14 cellular contexts compared by ENCODE assay signal in genomic region chr18:8835556-8835955, GRCh38.
A peak's percentile ranks its signal among the peaks of the same experiment; 100 is the strongest.
DNase-seq lines count a peak whose midpoint lies in the region; ATAC-seq and TF ChIP-seq lines count a peak whose summit lies in the region.
"Had no signal": no experiment of that assay in that cellular context is flagged by ENCODE, and none has a peak within 500 bp of the region (broad histone marks: within the 10 kb centered on the region; RNA-seq: fewer than 3 reads in every experiment).

No MANE protein-coding gene starts in this region.

- TF ChIP-seq CTCF in PC-3 (conservative IDR thresholded peaks at IDR 0.05; ENCODE audit: low read depth, low read length) (no peak), fibroblast of mammary gland (conservative IDR thresholded peaks at IDR 0.05; ENCODE audit: control insufficient read depth, insufficient read depth, low read depth, low read length) (no peak), gastrocnemius medialis (IDR thresholded peaks at IDR 0.05 in 4 of 5, conservative IDR thresholded peaks at IDR 0.05 in 1 of 5) (no peak), WTC11 (IDR thresholded peaks at IDR 0.05) (no peak)

- H3K27me3 Mint-ChIP-seq in WTC11 (ENCODE audit: low read depth): no peaks in the 10 kb centered on the region; the same call in 1 of the 2 replicates
- H3K27me3 Mint-ChIP-seq: stimulated activated naive CD8-positive, alpha-beta T cell treated with anti-CD3 and anti-CD28 coated beads, Interleukin-15, amount 100 ng/mL, for 72 hours had no signal

- H3F3A ChIP-seq in PC-3 (ENCODE audit: low read length, unreplicated experiment): no peaks in the 10 kb centered on the region

- TSS peak; percentile 17 for BruUV-seq in PC-3 (replicated peaks; lab: Mats Ljungman, UMichigan)

- intact Hi-C loops in PC-3 (cut with micrococcal nuclease) (no loop called here), gastrocnemius medialis (cut with DNase I; ENCODE audit: low total_unique reads) (no loop called here)

- H3K4me1 Mint-ChIP-seq in WTC11: peaks cover 4% of the 10 kb centered on the region
- H3K4me1 Mint-ChIP-seq: activated CD4-positive, alpha-beta T cell treated with anti-CD3 and anti-CD28 coated beads, Interleukin-2, amount 10 ng/mL, durations not matched to agents 24 days and 14 days; stimulated activated naive CD8-positive, alpha-beta T cell treated with anti-CD3 and anti-CD28 coated beads, Interleukin-15, amount 100 ng/mL, for 72 hours had no signal

- no peaks in the 10 kb centered on the region for H3K4me1 ChIP-seq in PC-3 (ENCODE audit: insufficient read depth, low read length)
- peaks cover 10 to 16% of the 10 kb centered on the region in 2 donors for H3K4me1 ChIP-seq in gastrocnemius medialis
- H3K4me1 ChIP-seq: pancreas had no signal

- H3K9me3 ChIP-seq in PC-3 (ENCODE audit: low read length) (no peaks in the 10 kb centered on the region), gastrocnemius medialis (peaks cover 0 to 4% (median 0%) of the 10 kb centered on the region in 3 donors)
- H3K9me3 ChIP-seq: pancreas had no signal

- no peak overlapping the region for H3K27ac ChIP-seq in PC-3 (ENCODE audit: low read length)
- H3K27ac ChIP-seq in gastrocnemius medialis: peak overlapping the region; percentile 18 to 54 (median 40)
- H3K27ac ChIP-seq: esophagus squamous epithelium, pancreas, SJSA1 had no signal

- H3K27me3 ChIP-seq in PC-3 (ENCODE audit: low read length) (no peaks in the 10 kb centered on the region), gastrocnemius medialis (no peaks in the 10 kb centered on the region)
- H3K27me3 ChIP-seq: esophagus squamous epithelium, pancreas, SJSA1 had no signal

- H3K4me3 Mint-ChIP-seq in WTC11: no peak overlapping the region
- H3K4me3 Mint-ChIP-seq: activated CD4-positive, alpha-beta T cell treated with anti-CD3 and anti-CD28 coated beads, Interleukin-2, amount 10 ng/mL, durations not matched to agents 24 days and 14 days; stimulated activated naive CD8-positive, alpha-beta T cell treated with anti-CD3 and anti-CD28 coated beads, Interleukin-15, amount 100 ng/mL, for 72 hours had no signal

- no peak overlapping the region for H3K9ac ChIP-seq in PC-3 (ENCODE audit: low read length)

- POLR2A ChIA-PET in PC-3 (lab: Charles Lee; ENCODE audit: unreplicated experiment): no interaction called here
- POLR2A ChIA-PET in WTC11 (lab: Charles Lee): no interaction called here

- peak; percentile 78 for DNase-seq in GM04504 (ENCODE audit: low read depth)
- DNase-seq in PC-3: no peak
- DNase-seq in fibroblast of mammary gland (ENCODE audit: low read depth): peak; percentile 49
- DNase-seq in gastrocnemius medialis: peak; percentile 46 to 50
- no peak for DNase-seq in WTC11 (ENCODE audit: low spot score)
- no peak for DNase-seq in cortex of kidney (lab: John Stamatoyannopoulos, UW)
- DNase-seq in NOMO-1 treated with dmso at 0.1 percent for 144 hours (lab: John Stamatoyannopoulos, UW; ENCODE audit: unreplicated experiment): no peak
- DNase-seq: activated CD4-positive, alpha-beta T cell treated with anti-CD3 and anti-CD28 coated beads, Interleukin-2, amount 10 ng/mL, durations not matched to agents 24 days and 14 days; activated effector memory CD4-positive, alpha-beta T cell treated with Interleukin-2 at 50 U/mL for 16 hours; esophagus squamous epithelium; left colon; pancreas; stimulated activated naive CD8-positive, alpha-beta T cell treated with anti-CD3 and anti-CD28 coated beads, Interleukin-15, amount 100 ng/mL, for 72 hours had no signal

- H2AFZ ChIP-seq in PC-3 (ENCODE audit: low read length): no peak overlapping the region

- in situ Hi-C loops in gastrocnemius medialis (cut with MboI; ENCODE audit: low sequenced_read_pairs in 4 of 4): no loop called here

- peaks cover 19% of the 10 kb centered on the region for H3K36me3 Mint-ChIP-seq in WTC11

- H3K9me3 Mint-ChIP-seq in WTC11: peaks cover 24% of the 10 kb centered on the region

- no peaks in the 10 kb centered on the region for H3K9me2 ChIP-seq in PC-3 (replicated peaks; ENCODE audit: low read length)

- no peaks in the 10 kb centered on the region for H4K20me1 ChIP-seq in PC-3 (ENCODE audit: low read length)

- H3K4me3 ChIP-seq in PC-3 (ENCODE audit: low read length) (no peak overlapping the region), fibroblast of mammary gland (ENCODE audit: control insufficient read depth, low read depth, low read length) (no peak overlapping the region), gastrocnemius medialis (no peak overlapping the region)
- H3K4me3 ChIP-seq: esophagus squamous epithelium, pancreas, SJSA1 had no signal

- no peaks in the 10 kb centered on the region for H3K79me2 ChIP-seq in PC-3 (ENCODE audit: low read length)

- TF ChIP-seq POLR2A in gastrocnemius medialis (IDR thresholded peaks at IDR 0.05): no peak

- no peak overlapping the region for H3K27ac Mint-ChIP-seq in WTC11
- H3K27ac Mint-ChIP-seq: activated CD4-positive, alpha-beta T cell treated with anti-CD3 and anti-CD28 coated beads, Interleukin-2, amount 10 ng/mL, durations not matched to agents 24 days and 14 days; stimulated activated naive CD8-positive, alpha-beta T cell treated with anti-CD3 and anti-CD28 coated beads, Interleukin-15, amount 100 ng/mL, for 72 hours had no signal

- CTCF ChIA-PET in PC-3 (lab: Charles Lee) (no interaction called here), WTC11 (lab: Charles Lee) (no interaction called here)

- H3K4me2 ChIP-seq in PC-3 (ENCODE audit: low read length): no peak overlapping the region

- ATAC-seq in PC-3 (no peak), gastrocnemius medialis (peak; percentile 86 to 98), WTC11 (no peak)
- ATAC-seq: left colon; stimulated activated naive CD8-positive, alpha-beta T cell treated with anti-CD3 and anti-CD28 coated beads, Interleukin-15, amount 100 ng/mL, for 72 hours had no signal

- H3K36me3 ChIP-seq in PC-3 (ENCODE audit: low read depth, low read length) (no peaks in the 10 kb centered on the region), gastrocnemius medialis (no peaks in the 10 kb centered on the region)
- H3K36me3 ChIP-seq: esophagus squamous epithelium, pancreas had no signal

TF ChIP-seq in WTC11, 78 proteins besides CTCF, POLR2A, EP300 and RAD21:
- TF ChIP-seq CREB1 (CRISPR knock-in tag; IDR thresholded peaks at IDR 0.05) (no peak), ZNF396 (CRISPR knock-in tag; IDR thresholded peaks at IDR 0.05; ENCODE audit: borderline replicate concordance) (no peak), ZNF219 (CRISPR knock-in tag; IDR thresholded peaks at IDR 0.05; ENCODE audit: borderline replicate concordance) (no peak)

Comparison
In these comparisons a context has a peak if more than half of its experiments do, and no peak if none do; other contexts are left out.
1. DNase-seq: peak in GM04504 (single experiment), fibroblast of mammary gland (single experiment) and gastrocnemius medialis (2 of 2); none in PC-3 (single experiment), WTC11 (single experiment), cortex of kidney (single experiment) and NOMO-1 treated with dmso at 0.1 percent for 144 hours (single experiment).
2. ATAC-seq: peak in gastrocnemius medialis (2 of 2); none in PC-3 (single experiment) and WTC11 (single experiment).